ENCODE assay signal across 22 cellular contexts in genomic region chr17:66172706-66173223, GRCh38. TPM values are rescaled to one million over a fixed set of nuclear protein-coding genes. Genes with fewer than 3 reads are reported as not detected.
DNase-seq lines count a peak whose midpoint lies in the region; ATAC-seq and TF ChIP-seq lines count a peak whose summit lies in the region.
"Had no signal": no experiment of that assay in that cellular context is flagged by ENCODE, and none has a peak within 500 bp of the region (broad histone marks: within the 10 kb centered on the region; RNA-seq: fewer than 3 reads in every experiment).

No MANE protein-coding gene starts in this region.

- no peak overlapping the region for H3K27ac ChIP-seq in lower lobe of right lung

- TF ChIP-seq CTCF in lower lobe of right lung (IDR thresholded peaks at IDR 0.05) = no peak

- H3K9me3 ChIP-seq in lower lobe of right lung = no peaks in the 10 kb centered on the region
- H3K9me3 ChIP-seq: SK-N-SH had no signal

- ATAC-seq in lower lobe of right lung = peak; percentile 69 to 79

- no peaks in the 10 kb centered on the region for H3K36me3 ChIP-seq in lower lobe of right lung

- no peaks in the 10 kb centered on the region for H3K27me3 ChIP-seq in lower lobe of right lung (ENCODE audit: low read depth)

- intact Hi-C loops in lower lobe of right lung (cut with DNase I) = no loop called here

- DNase-seq in COLO829 (ENCODE audit: low spot score) (peak; percentile 35), DMS79 (lab: John Stamatoyannopoulos, UW) (peak; percentile 37), NCI-H524 treated with DMSO at 0.1 percent for 48 hours (lab: John Stamatoyannopoulos, UW) (peak; percentile 56), lower lobe of right lung (no peak), T-helper 2 cell (no peak), GF-D8 (lab: John Stamatoyannopoulos, UW) (no peak), NCI-H1105 treated with DMSO at 0.1 percent for 48 hours (lab: John Stamatoyannopoulos, UW) (no peak)
- DNase-seq: C1 segment of cervical spinal cord; CD8-positive, alpha-beta memory T cell; GDM1; H9; MM.1S; NCI-H1092 treated with DMSO at 0.1 percent for 48 hours; NCI-H1694; NCI-H2171; NCI-H748 treated with DMSO at 0.1 percent for 48 hours; NK-92 treated with Interleukin-12 subunit alpha and Interleukin-12 subunit beta, amount 100 ng/mL, for 24 hours; SHP77; SK-N-SH had no signal

- no peak overlapping the region for H3K4me3 ChIP-seq in lower lobe of right lung

- peaks cover 6% of the 10 kb centered on the region for H3K4me1 ChIP-seq in lower lobe of right lung

RNA-seq across cellular contexts. Expression of gene CEP112, which starts 19.2 kb away (rescaled TPM):
- 30.1 TPM for total RNA-seq in lower lobe of right lung

RNA-seq across cellular contexts. Expression of gene APOH, which starts 56.5 kb away (rescaled TPM):
- 17.1 TPM for total RNA-seq in lower lobe of right lung
- total RNA-seq: CD8-positive, alpha-beta memory T cell; Daoy; H9; LHCN-M2; OCI-LY7 had no signal

Comparison
In these comparisons a context has a peak if more than half of its experiments do, and no peak if none do; other contexts are left out.
1. DNase-seq: peak in COLO829 (single experiment), DMS79 (single experiment) and NCI-H524 treated with DMSO at 0.1 percent for 48 hours (single experiment); none in lower lobe of right lung (single experiment), T-helper 2 cell (0 of 5), GF-D8 (single experiment) and NCI-H1105 treated with DMSO at 0.1 percent for 48 hours (single experiment).